Comparison of ENCODE assay signal across 10 cellular contexts in the genomic region with DNA sequence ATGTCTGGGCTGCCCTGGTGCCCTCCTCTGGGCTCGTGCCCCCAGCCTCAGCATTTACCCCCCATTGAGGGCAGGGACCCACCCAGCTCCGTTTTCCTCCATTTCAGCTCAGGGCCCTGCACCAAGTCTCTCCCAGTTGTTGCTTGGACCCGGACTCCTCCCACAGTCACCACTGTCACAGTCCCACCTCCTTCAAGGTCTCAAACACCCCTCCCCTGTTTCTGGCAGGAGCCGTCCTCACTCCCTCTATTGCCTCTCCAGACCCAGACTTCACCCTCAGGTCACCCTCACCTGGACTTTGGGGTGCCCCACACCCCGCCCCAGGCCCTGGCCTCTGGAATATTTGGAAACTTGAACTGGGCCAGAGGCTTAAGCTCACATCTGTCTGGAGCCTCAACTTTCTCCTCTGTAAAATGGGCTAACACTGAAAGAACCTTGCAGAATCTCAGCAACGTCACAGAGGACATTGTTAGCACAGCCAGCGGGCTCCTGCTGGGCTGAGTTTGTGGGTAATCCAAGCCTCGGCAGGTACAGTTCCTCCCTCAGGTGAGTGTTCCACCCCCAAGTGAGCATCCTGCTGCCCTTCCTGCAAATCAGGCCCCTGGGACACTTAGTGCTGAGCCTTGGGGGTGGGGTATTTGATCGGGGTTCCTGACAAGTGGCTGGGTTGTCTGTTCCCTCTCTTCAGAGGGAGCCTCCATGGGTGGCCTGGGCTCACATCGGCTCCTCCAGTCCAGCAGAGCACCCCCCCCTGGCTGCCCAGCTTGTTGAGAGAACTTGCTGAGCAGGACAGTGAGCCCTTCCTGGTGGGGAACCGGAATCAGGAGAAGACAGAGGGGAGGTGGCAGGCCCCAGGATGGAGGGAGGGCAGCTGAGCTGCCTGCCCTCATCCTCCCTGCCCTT.
DNase-seq lines count a peak whose midpoint lies in the region; ATAC-seq, FAIRE-seq and TF ChIP-seq lines count a peak whose summit lies in the region.
"Had no signal": no experiment of that assay in that cellular context is flagged by ENCODE, and none has a peak within 500 bp of the region (broad histone marks: within the 10 kb centered on the region; RNA-seq: fewer than 3 reads in every experiment).

No MANE protein-coding gene starts in this region.

- no peak for TF ChIP-seq CTCF in K562 (IDR thresholded peaks at IDR 0.05 in 2 of 3, conservative IDR thresholded peaks at IDR 0.05 in 1 of 3; ENCODE audit: insufficient read depth in 2 of 3, low read depth in 1 of 3, low read length in 3 of 3)
- no peak for TF ChIP-seq CTCF in lung (IDR thresholded peaks at IDR 0.05; ENCODE audit: control extremely low read depth, extremely low read depth)
- TF ChIP-seq CTCF in testis (IDR thresholded peaks at IDR 0.05) = no peak

- H3K4me1 ChIP-seq in K562 (replicated peaks in 1 of 2; ENCODE audit: control insufficient read depth in 2 of 2, insufficient read depth in 2 of 2, low read length in 2 of 2) (peaks cover 79 to 91% of the 10 kb centered on the region in 2 experiments), lung (ENCODE audit: control insufficient read depth in 2 of 2, insufficient read depth in 2 of 2, low read length in 2 of 2) (peaks cover 3 to 29% of the 10 kb centered on the region in 2 donors), testis (peaks cover 68% of the 10 kb centered on the region)

- POLR2A ChIA-PET in K562 (lab: Yijun Ruan, JAX) = interaction anchor here (0.6 to 1.7 kb wide), 6 partner anchors 10 to 318 kb away, joined by 3 to 7 read pairs (median 3); no protein-coding TSS in a partner anchor

- no peaks in the 10 kb centered on the region for H3K27me3 Mint-ChIP-seq in T-helper 2 cell treated with Interferon-gamma antibody and Interleukin-4, amounts not matched to agents 5 μg/mL and 100 μg/mL, for 36 hours (ENCODE audit: low read depth)

- H3K4me2 ChIP-seq in K562 (ENCODE audit: insufficient read depth, low read length) = peak overlapping the region; percentile 100

- H3K4me3 Mint-ChIP-seq in T-helper 2 cell treated with Interferon-gamma antibody and Interleukin-4, amounts not matched to agents 5 μg/mL and 100 μg/mL, for 36 hours = peak overlapping the region; percentile 84

- in situ Hi-C loops in K562 (cut with MboI) = no loop called here

- H3K27me3 ChIP-seq in K562 (ENCODE audit: control insufficient read depth in 2 of 2, insufficient read depth in 2 of 2, low read length in 2 of 2) (no peaks in the 10 kb centered on the region), lung (ENCODE audit: control insufficient read depth, insufficient read depth) (no peaks in the 10 kb centered on the region), testis (no peaks in the 10 kb centered on the region)

- TF ChIP-seq EP300 in K562 (IDR thresholded peaks at IDR 0.05; ENCODE audit: low read length) = no peak

- H3K4me3 ChIP-seq in K562 (peak overlapping the region; percentile 67), lung (peak overlapping the region; percentile 45), testis (no peak overlapping the region)

- no peak for TF ChIP-seq POLR2A in K562 (conservative IDR thresholded peaks at IDR 0.05)
- TF ChIP-seq POLR2A in testis (IDR thresholded peaks at IDR 0.05) = no peak

- no peak overlapping the region for H2AFZ ChIP-seq in K562 (ENCODE audit: low read depth, low read length)

- no peaks in the 10 kb centered on the region for H3K9me1 ChIP-seq in K562 (ENCODE audit: control insufficient read depth, insufficient read depth, low read length)

- H3K36me3 ChIP-seq in K562 (ENCODE audit: control insufficient read depth, insufficient read depth, low read length) = peaks cover 43% of the 10 kb centered on the region; the same call in 2 of the 3 replicates
- peaks cover 0 to 8% of the 10 kb centered on the region in 2 donors for H3K36me3 ChIP-seq in lung (ENCODE audit: control insufficient read depth in 2 of 2, insufficient read depth in 2 of 2, low read length in 2 of 2)
- H3K36me3 ChIP-seq in testis (ENCODE audit: low read depth, missing control alignments) = no peaks in the 10 kb centered on the region

- H3K27ac Mint-ChIP-seq in T-helper 2 cell treated with Interferon-gamma antibody and Interleukin-4, amounts not matched to agents 5 μg/mL and 100 μg/mL, for 36 hours = peak overlapping the region; percentile 88

- no peak for ATAC-seq in K562
- ATAC-seq in lung (ENCODE audit: insufficient read depth, low FRiP score) = no peak

- intact Hi-C loops in K562 (cut with micrococcal nuclease) (loop anchor here (10.0 kb wide), 1 partner anchor 146 kb away; no protein-coding TSS in a partner anchor), testis (cut with DNase I; ENCODE audit: low total_unique reads) (loop anchor here (10.0 kb wide), 2 partner anchors 114 to 316 kb away; a partner anchor contains a TSS)

- no peak for FAIRE-seq in K562 (lab: Jason Lieb, UNC)
- FAIRE-seq: colon had no signal

- H3K27ac ChIP-seq in K562 (ENCODE audit: extremely low read depth, low read depth, low read length) (peak overlapping the region; percentile 100), lung (ENCODE audit: low read depth in 1 of 2, low read length in 1 of 2) (peak overlapping the region; percentile 95 to 98), testis (peak overlapping the region; percentile 97 to 98)

- no peak for TF ChIP-seq RAD21 in K562 (CRISPR knock-in tag; conservative IDR thresholded peaks at IDR 0.05 in 1 of 2, IDR thresholded peaks at IDR 0.05 in 1 of 2)

- H3K36me3 Mint-ChIP-seq in T-helper 2 cell treated with Interferon-gamma antibody and Interleukin-4, amounts not matched to agents 5 μg/mL and 100 μg/mL, for 36 hours (ENCODE audit: low read depth) = peaks cover 22% of the 10 kb centered on the region

- DNase-seq in T-helper 2 cell treated with Interferon-gamma antibody and Interleukin-4, amounts not matched to agents 5 μg/mL and 100 μg/mL, for 36 hours (ENCODE audit: low spot score) = no peak
- DNase-seq in T-helper 2 cell = no peak
- peak in 1 of 4 experiments; percentile 57 for DNase-seq in K562 (ENCODE audit: extremely low read depth in 1 of 4, low spot score in 3 of 4)
- DNase-seq in lung (ENCODE audit: low spot score) = no peak
- DNase-seq in testis = no peak
- DNase-seq in GM19240 (ENCODE audit: insufficient read length, low spot score) = no peak
- no peak for DNase-seq in stimulated activated CD4-positive, alpha-beta T cell treated with anti-CD3 and anti-CD28 coated beads, Interleukin-1b, Interleukin-23, amount 100 ng/mL, for 48 hours
- DNase-seq in AG20443 (ENCODE audit: low spot score) = no peak
- DNase-seq: NCI-H510A had no signal

- BruUV-seq in K562 (replicated peaks; lab: Mats Ljungman, UMichigan) = no TSS peak

- H3K9me3 ChIP-seq in K562 (replicated peaks; ENCODE audit: control insufficient read depth, insufficient read depth, low read depth, low read length) = no peaks in the 10 kb centered on the region
- no peaks in the 10 kb centered on the region for H3K9me3 ChIP-seq in lung (ENCODE audit: control insufficient read depth in 2 of 2, insufficient read depth in 1 of 2, low read length in 1 of 2)
- H3K9me3 ChIP-seq in testis = no peaks in the 10 kb centered on the region

- H3K9ac ChIP-seq in K562 (ENCODE audit: insufficient read depth in 1 of 2, low read depth in 2 of 2, low read length in 2 of 2) = peak overlapping the region; percentile 92 to 100

- H3K4me1 Mint-ChIP-seq in T-helper 2 cell treated with Interferon-gamma antibody and Interleukin-4, amounts not matched to agents 5 μg/mL and 100 μg/mL, for 36 hours (ENCODE audit: low read depth) = peaks cover 47% of the 10 kb centered on the region

- CTCF ChIA-PET in K562 (lab: Yijun Ruan, JAX; ENCODE audit: low intra/inter-chr PET ratio) = no interaction called here

- peaks cover 52% of the 10 kb centered on the region for H3K79me2 ChIP-seq in K562 (ENCODE audit: control insufficient read depth, insufficient read depth, low read length)

- H3K9me3 Mint-ChIP-seq in T-helper 2 cell treated with Interferon-gamma antibody and Interleukin-4, amounts not matched to agents 5 μg/mL and 100 μg/mL, for 36 hours = no peaks in the 10 kb centered on the region

- WGBS in K562 (ENCODE audit: insufficient coverage, low coverage, missing lambda C conversion rate) = 37% methylated on average over 11 of the region's 11 CpGs
- WGBS in lung, 2 donors = 52 to 70% methylated on average over 11 of the region's 11 CpGs
- WGBS in testis, 2 donors = 54 to 58% methylated on average over 9 to 11 of the region's 11 CpGs

- no peaks in the 10 kb centered on the region for H4K20me1 ChIP-seq in K562 (replicated peaks; ENCODE audit: control insufficient read depth, insufficient read depth, low read length)

TF ChIP-seq in K562, 482 proteins besides CTCF, POLR2A, EP300 and RAD21 (continues in another document):
- TF ChIP-seq ZSCAN29 (IDR thresholded peaks at IDR 0.05) (no peak), L3MBTL2 (IDR thresholded peaks at IDR 0.05) (no peak), NR3C1 (CRISPR knock-in tag; IDR thresholded peaks at IDR 0.05) (no peak), ZZZ3 (IDR thresholded peaks at IDR 0.05) (no peak), MYC (IDR thresholded peaks at IDR 0.05; ENCODE audit: low read depth, low read length) (0 out of 2 replicates have a peak, but pooled peaks have one; percentile 19), MYC (CRISPR knock-in tag; IDR thresholded peaks at IDR 0.05; ENCODE audit: borderline replicate concordance, low read depth) (no peak), TCF7L2 (IDR thresholded peaks at IDR 0.05; ENCODE audit: low read depth, low read length) (no peak), CREB1 (IDR thresholded peaks at IDR 0.05) (no peak), CREB1 (CRISPR knock-in tag; IDR thresholded peaks at IDR 0.05) (no peak; the same call in 1 of the 2 replicates)
- TF ChIP-seq, protein P1, sequence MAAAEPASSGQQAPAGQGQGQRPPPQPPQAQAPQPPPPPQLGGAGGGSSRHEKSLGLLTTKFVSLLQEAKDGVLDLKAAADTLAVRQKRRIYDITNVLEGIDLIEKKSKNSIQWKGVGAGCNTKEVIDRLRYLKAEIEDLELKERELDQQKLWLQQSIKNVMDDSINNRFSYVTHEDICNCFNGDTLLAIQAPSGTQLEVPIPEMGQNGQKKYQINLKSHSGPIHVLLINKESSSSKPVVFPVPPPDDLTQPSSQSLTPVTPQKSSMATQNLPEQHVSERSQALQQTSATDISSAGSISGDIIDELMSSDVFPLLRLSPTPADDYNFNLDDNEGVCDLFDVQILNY (CRISPR knock-in tag; IDR thresholded peaks at IDR 0.05) = no peak
- TF ChIP-seq, protein P2, sequence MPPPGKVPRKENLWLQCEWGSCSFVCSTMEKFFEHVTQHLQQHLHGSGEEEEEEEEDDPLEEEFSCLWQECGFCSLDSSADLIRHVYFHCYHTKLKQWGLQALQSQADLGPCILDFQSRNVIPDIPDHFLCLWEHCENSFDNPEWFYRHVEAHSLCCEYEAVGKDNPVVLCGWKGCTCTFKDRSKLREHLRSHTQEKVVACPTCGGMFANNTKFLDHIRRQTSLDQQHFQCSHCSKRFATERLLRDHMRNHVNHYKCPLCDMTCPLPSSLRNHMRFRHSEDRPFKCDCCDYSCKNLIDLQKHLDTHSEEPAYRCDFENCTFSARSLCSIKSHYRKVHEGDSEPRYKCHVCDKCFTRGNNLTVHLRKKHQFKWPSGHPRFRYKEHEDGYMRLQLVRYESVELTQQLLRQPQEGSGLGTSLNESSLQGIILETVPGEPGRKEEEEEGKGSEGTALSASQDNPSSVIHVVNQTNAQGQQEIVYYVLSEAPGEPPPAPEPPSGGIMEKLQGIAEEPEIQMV (tag; conservative IDR thresholded peaks at IDR 0.05; ENCODE audit: low read depth) = no peak

Comparison
In these comparisons a context has a peak if more than half of its experiments do, and no peak if none do; other contexts are left out.
1. H3K4me3 ChIP-seq: peak in K562 (single experiment) and lung (single experiment); none in testis (0 of 2).
2. Peak in every context shown above with its lines, with median percentiles within 50 percentile points of each other: H3K27ac ChIP-seq.